8 cellular contexts compared by ENCODE assay signal in the genomic region with DNA sequence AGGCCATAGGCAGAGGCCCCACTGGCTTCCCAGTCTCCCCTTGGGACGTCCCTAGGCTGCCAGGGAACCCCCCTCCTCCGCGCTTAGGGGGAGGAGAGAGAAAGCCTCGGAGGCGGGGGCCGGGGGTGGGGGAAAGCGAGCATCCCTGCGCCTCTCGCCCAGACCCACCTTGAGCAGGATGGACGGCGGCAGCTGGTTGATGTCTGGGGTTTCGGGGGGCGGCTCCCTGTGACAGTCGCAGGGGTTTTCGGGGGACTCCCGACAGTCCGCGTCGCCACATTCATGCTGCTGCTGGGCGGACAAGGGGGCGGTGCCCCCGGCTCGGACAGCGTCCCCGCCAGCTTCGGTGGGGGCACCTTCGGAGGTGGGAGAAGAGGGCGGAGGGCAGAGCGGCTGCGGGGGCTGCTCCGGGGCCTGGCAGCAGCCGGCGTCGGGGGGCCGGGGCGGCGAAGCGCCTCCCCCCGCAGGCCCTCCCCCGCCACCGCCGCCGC. TPM values are rescaled to one million over a fixed set of nuclear protein-coding genes. Genes with fewer than 3 reads are reported as not detected.
DNase-seq lines count a peak whose midpoint lies in the region; ATAC-seq and TF ChIP-seq lines count a peak whose summit lies in the region.

No MANE protein-coding gene starts in this region.

- H3K36me3 Mint-ChIP-seq in CD4-positive, alpha-beta T cell (ENCODE audit: low read depth) = peaks cover 46% of the 10 kb centered on the region

- H3K4me1 Mint-ChIP-seq in CD4-positive, alpha-beta T cell (ENCODE audit: low read depth) = peaks cover 51% of the 10 kb centered on the region

- H3K4me3 ChIP-seq in SU-DHL-6 (ENCODE audit: insufficient read depth, low read length, poor library complexity, severe bottlenecking) = peak overlapping the region; percentile 54
- H3K4me3 ChIP-seq in ascending aorta = peak overlapping the region; percentile 98 to 99
- H3K4me3 ChIP-seq in iPS DF 6.9 (ENCODE audit: low read length) = peak overlapping the region; percentile 66; the same call in 1 of the 2 replicates
- peak overlapping the region; percentile 66 to 96 (median 93) for H3K4me3 ChIP-seq in skin epidermis

- H2AFZ ChIP-seq in SU-DHL-6 (ENCODE audit: low read depth, low read length, severe bottlenecking) = peak overlapping the region; percentile 19

- intact Hi-C loops in CD4-positive, alpha-beta T cell (cut with DNase I, micrococcal nuclease) = loop anchor here in 1 of 2 experiments (5.0 to 10.0 kb wide), 2 partner anchors 367 to 1314 kb away; partner anchors contain the start of gene FER
- intact Hi-C loops in ascending aorta (cut with DNase I) = loop anchor here (5.0 kb wide), 4 partner anchors 347 to 1032 kb away; partner anchors contain the start of genes EFNA5 and FER

- CTCF ChIA-PET in CD4-positive, alpha-beta T cell (lab: Charles Lee) = no interaction called here

- H3F3A ChIP-seq in SU-DHL-6 (ENCODE audit: insufficient read depth) = 0 out of 2 replicates have a peak, but pooled peaks cover 3% of the 10 kb centered on the region

- no peaks in the 10 kb centered on the region for H4K20me1 ChIP-seq in SU-DHL-6 (ENCODE audit: low read depth, low read length)

- H3K27ac Mint-ChIP-seq in CD4-positive, alpha-beta T cell = peak overlapping the region; percentile 81

- no peak for TF ChIP-seq CTCF in CD4-positive, alpha-beta T cell (IDR thresholded peaks at IDR 0.05)
- TF ChIP-seq CTCF in SU-DHL-6 (IDR thresholded peaks at IDR 0.05; ENCODE audit: insufficient read depth, low read length, poor library complexity, severe bottlenecking) (no peak), ascending aorta (IDR thresholded peaks at IDR 0.05) (no peak)

- H3K9ac ChIP-seq in SU-DHL-6 (ENCODE audit: low read length) = peak overlapping the region; percentile 88

- no peaks in the 10 kb centered on the region for H3K9me2 ChIP-seq in SU-DHL-6 (replicated peaks; ENCODE audit: insufficient read depth, low read length)

- peak overlapping the region; percentile 90 for H3K4me3 Mint-ChIP-seq in CD4-positive, alpha-beta T cell

- WGBS in iPS DF 6.9 (ENCODE audit: insufficient coverage, insufficient read length) = no CpG with 5 or more reads among the region's 43 CpGs

- peaks cover 13% of the 10 kb centered on the region for H3K9me3 Mint-ChIP-seq in CD4-positive, alpha-beta T cell

- POLR2A ChIA-PET in CD4-positive, alpha-beta T cell (lab: Charles Lee) = interaction anchor here (0.7 to 2.9 kb wide), 5 partner anchors 29 to 1309 kb away, joined by 3 to 25 read pairs (median 3); partner anchors contain the start of gene MAN2A1

- peak overlapping the region; percentile 98 for H3K27ac ChIP-seq in CD4-positive, alpha-beta T cell (ENCODE audit: low read depth, low read length)
- H3K27ac ChIP-seq in SU-DHL-6 (ENCODE audit: low read depth, low read length) = peak overlapping the region; percentile 89; the same call in 1 of the 2 replicates
- H3K27ac ChIP-seq in ascending aorta = peak overlapping the region; percentile 100
- H3K27ac ChIP-seq in iPS DF 6.9 (ENCODE audit: low read length) = no peak overlapping the region
- peak overlapping the region in 20 of 21 experiments; percentile 66 to 100 (median 99) for H3K27ac ChIP-seq in skin epidermis

- H3K27me3 Mint-ChIP-seq in CD4-positive, alpha-beta T cell = no peaks in the 10 kb centered on the region

- peaks cover 14% of the 10 kb centered on the region for H3K9me3 ChIP-seq in CD4-positive, alpha-beta T cell (ENCODE audit: control insufficient read depth, low read length)
- H3K9me3 ChIP-seq in SU-DHL-6 (ENCODE audit: insufficient read depth, low read length) (no peaks in the 10 kb centered on the region), ascending aorta (peaks cover 4 to 14% of the 10 kb centered on the region in 2 donors), iPS DF 6.9 (ENCODE audit: control insufficient read depth, insufficient read depth, low read length) (no peaks in the 10 kb centered on the region)

- H3K27me3 ChIP-seq in CD4-positive, alpha-beta T cell (ENCODE audit: control insufficient read depth, insufficient read depth, low read length) = no peaks in the 10 kb centered on the region
- no peaks in the 10 kb centered on the region for H3K27me3 ChIP-seq in SU-DHL-6 (ENCODE audit: low read length)
- no peaks in the 10 kb centered on the region for H3K27me3 ChIP-seq in ascending aorta
- H3K27me3 ChIP-seq in iPS DF 6.9 (ENCODE audit: control insufficient read depth, insufficient read depth, low read length) = no peaks in the 10 kb centered on the region

- no peaks in the 10 kb centered on the region for H3K36me3 ChIP-seq in SU-DHL-6 (ENCODE audit: low read length)
- no peaks in the 10 kb centered on the region for H3K36me3 ChIP-seq in ascending aorta
- H3K36me3 ChIP-seq in iPS DF 6.9 (ENCODE audit: control insufficient read depth, insufficient read depth, low read length) = no peaks in the 10 kb centered on the region; the same call in 1 of the 2 replicates

- ATAC-seq in CD4-positive, alpha-beta T cell (ENCODE audit: poor library complexity) = no peak
- ATAC-seq in HG03378 (IDR thresholded peaks at IDR 0.05; ENCODE audit: unreplicated experiment) = peak; percentile 22

- DNase-seq in CD4-positive, alpha-beta T cell = peak; percentile 12 to 47 (median 21)
- DNase-seq in GM19238 (ENCODE audit: insufficient read length, low spot score) (peak; percentile 32), ascending aorta (ENCODE audit: low spot score in 2 of 2) (peak in 1 of 2 donors; percentile 73), iPS DF 6.9 (ENCODE audit: low read depth, low spot score) (no peak), DMS114 treated with DMSO at 0.1 percent for 48 hours (lab: John Stamatoyannopoulos, UW; ENCODE audit: unreplicated experiment) (no peak)

- H3K4me1 ChIP-seq in ascending aorta = peaks cover 4 to 14% of the 10 kb centered on the region in 2 donors
- H3K4me1 ChIP-seq in iPS DF 6.9 (ENCODE audit: control insufficient read depth, insufficient read depth, low read length) = no peaks in the 10 kb centered on the region

- H3K4me2 ChIP-seq in SU-DHL-6 (ENCODE audit: low read depth, low read length, poor library complexity, severe bottlenecking) = peak overlapping the region; percentile 91

- 0 out of 2 replicates have a peak, but pooled peaks cover 6% of the 10 kb centered on the region for H3K79me2 ChIP-seq in SU-DHL-6 (ENCODE audit: insufficient read depth, low read length)

RNA-seq across cellular contexts. Expression of gene FBXL17, which starts 1.3 kb away (rescaled TPM):
- total RNA-seq in CD4-positive, alpha-beta T cell = 10 to 100 TPM; 17.9 to 21.1 TPM
- 13.6 TPM for total RNA-seq in ascending aorta

Comparison
In these comparisons a context has a peak if more than half of its experiments do, and no peak if none do; other contexts are left out.
1. DNase-seq: peak in CD4-positive, alpha-beta T cell (10 of 10) and GM19238 (single experiment); none in iPS DF 6.9 (single experiment) and DMS114 treated with DMSO at 0.1 percent for 48 hours (single experiment).
2. Peak in every context shown above with its lines, with median percentiles within 50 percentile points of each other: H3K4me3 ChIP-seq.